15 cellular contexts compared by ENCODE assay signal in the genomic region with DNA sequence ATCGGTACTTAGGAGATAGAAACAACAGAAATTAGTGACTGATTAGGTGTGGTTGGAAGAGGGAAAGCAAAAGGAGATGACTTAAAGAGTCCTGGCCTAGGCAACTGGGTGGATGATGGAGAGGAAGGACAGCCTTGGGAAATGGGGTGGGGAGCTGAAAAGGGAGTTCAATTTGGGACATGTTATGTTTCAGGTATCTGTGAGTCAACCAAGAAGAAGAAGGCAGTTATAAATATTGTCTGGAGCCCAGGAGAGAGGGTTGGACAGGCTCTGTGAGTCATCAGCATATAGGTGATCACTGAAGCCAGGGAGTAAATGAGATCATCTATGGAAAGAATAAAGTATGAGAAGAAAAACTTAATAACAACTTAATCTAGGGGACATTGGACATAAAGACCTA.
DNase-seq lines count a peak whose midpoint lies in the region; ATAC-seq and TF ChIP-seq lines count a peak whose summit lies in the region.
"Had no signal": no experiment of that assay in that cellular context is flagged by ENCODE, and none has a peak within 500 bp of the region (broad histone marks: within the 10 kb centered on the region; RNA-seq: fewer than 3 reads in every experiment).

No MANE protein-coding gene starts in this region.

- peaks cover 0 to 6% of the 10 kb centered on the region in 2 experiments; a peak in 1 of 4 replicates for H3K4me1 ChIP-seq in HCT116 (ENCODE audit: control insufficient read depth in 1 of 2, insufficient read depth in 2 of 2, low read length in 2 of 2)

- POLR2A ChIA-PET in HCT116 (lab: Charles Lee), result no interaction called here
- POLR2A ChIA-PET in RWPE1 (lab: Yijun Ruan, JAX; ENCODE audit: low non-redundant PET), result no interaction called here

- H3K4me2 ChIP-seq in HCT116 (ENCODE audit: low read length), result 0 out of 2 replicates have a peak overlapping the region, but pooled peaks have one; percentile 1
- H3K4me2 ChIP-seq: PC-9 had no signal

- H2AFZ ChIP-seq in HCT116 (ENCODE audit: low read depth, low read length, poor library complexity, severe bottlenecking), result no peak overlapping the region
- H2AFZ ChIP-seq: PC-9 had no signal

- RAD21 ChIA-PET in HCT116 (lab: Charles Lee; ENCODE audit: low non-redundant PET in 1 of 2, low total read pairs in 2 of 2, uncharacterized antibody in 2 of 2, unreplicated experiment in 2 of 2), result no interaction called here

- DNase-seq in HCT116 (ENCODE audit: low read depth, low spot score) (no peak), RWPE1 (ENCODE audit: low spot score) (peak; percentile 81), fibroblast of mammary gland (ENCODE audit: low read depth) (peak; percentile 16), renal cortical epithelial cell (ENCODE audit: low read depth) (peak; percentile 63), NCI-H1417 treated with DMSO at 0.1 percent for 48 hours (lab: John Stamatoyannopoulos, UW) (no peak)
- DNase-seq: CD8-positive, alpha-beta T cell; DND-41; Kasumi-1; NCI-H1436; NCI-H2029 treated with DMSO at 0.1 percent for 48 hours; NCI-H526 treated with DMSO at 0.1 percent for 48 hours; SHP77 had no signal

- H3K9me2 ChIP-seq in HCT116 (ENCODE audit: insufficient read depth), result no peaks in the 10 kb centered on the region

- no peaks in the 10 kb centered on the region for H3K79me2 ChIP-seq in HCT116 (ENCODE audit: insufficient read depth, low read length)

- intact Hi-C loops in HCT116 (cut with micrococcal nuclease), result no loop called here

- H3K4me3 ChIP-seq in HCT116 (replicated peaks in 1 of 2; ENCODE audit: low read depth in 1 of 2, low read length in 2 of 2) (no peak overlapping the region), fibroblast of mammary gland (ENCODE audit: control insufficient read depth, low read depth, low read length) (no peak overlapping the region)
- H3K4me3 ChIP-seq: PC-9 had no signal

- no peaks in the 10 kb centered on the region for H4K20me1 ChIP-seq in HCT116 (ENCODE audit: insufficient read depth)

- BruUV-seq in HCT116 (replicated peaks; lab: Mats Ljungman, UMichigan), result no TSS peak

- no peak for TF ChIP-seq CTCF in HCT116 (IDR thresholded peaks at IDR 0.05 in 2 of 3, conservative IDR thresholded peaks at IDR 0.05 in 1 of 3; ENCODE audit: borderline replicate concordance in 1 of 3, insufficient read depth in 1 of 3, low read depth in 2 of 3, low read length in 2 of 3)
- TF ChIP-seq CTCF in RWPE1 (conservative IDR thresholded peaks at IDR 0.05; ENCODE audit: low read depth), result no peak
- TF ChIP-seq CTCF in fibroblast of mammary gland (conservative IDR thresholded peaks at IDR 0.05; ENCODE audit: control insufficient read depth, insufficient read depth, low read depth, low read length), result no peak

- H3K27ac ChIP-seq in HCT116 (ENCODE audit: low read depth, low read length) (no peak overlapping the region), RWPE1 (no peak overlapping the region)
- H3K27ac ChIP-seq: PC-9 had no signal

- no peaks in the 10 kb centered on the region for H3K9me3 ChIP-seq in HCT116 (ENCODE audit: control insufficient read depth in 1 of 2, insufficient read depth in 1 of 2, low read depth in 1 of 2, low read length in 2 of 2)

- H3K36me3 ChIP-seq in HCT116 (ENCODE audit: control insufficient read depth in 1 of 2, insufficient read depth in 2 of 2, low read length in 2 of 2), result no peaks in the 10 kb centered on the region

- no peaks in the 10 kb centered on the region for H3K27me3 ChIP-seq in HCT116 (ENCODE audit: insufficient read depth, low read length)

- H3K9ac ChIP-seq in HCT116 (ENCODE audit: low read length), result no peak overlapping the region

- TF ChIP-seq RAD21 in HCT116 (IDR thresholded peaks at IDR 0.05; ENCODE audit: low read depth), result no peak

- no peak for ATAC-seq in HCT116
- ATAC-seq in GM21786 (IDR thresholded peaks at IDR 0.05; ENCODE audit: unreplicated experiment), result no peak
- ATAC-seq in GM19463 (IDR thresholded peaks at IDR 0.05; ENCODE audit: unreplicated experiment), result no peak
- ATAC-seq: CD8-positive, alpha-beta T cell had no signal

- CTCF ChIA-PET in HCT116 (lab: Charles Lee), result no interaction called here
- CTCF ChIA-PET in RWPE1 (lab: Yijun Ruan, JAX), result no interaction called here

- no peak for TF ChIP-seq POLR2A in HCT116 (IDR thresholded peaks at IDR 0.05; ENCODE audit: borderline replicate concordance, extremely low read depth, insufficient read depth, insufficient read length)

TF ChIP-seq in HCT116, 20 proteins besides CTCF, POLR2A, EP300 and RAD21:
- TF ChIP-seq YY1 (IDR thresholded peaks at IDR 0.05; ENCODE audit: extremely low read depth, insufficient replicate concordance, low read depth, low read length) (no peak), SIN3A (IDR thresholded peaks at IDR 0.05; ENCODE audit: low read depth) (no peak), ZNF274 (IDR thresholded peaks at IDR 0.05; ENCODE audit: low read depth, low read length) (no peak), ZFX (IDR thresholded peaks at IDR 0.05) (no peak), TCF7L2 (IDR thresholded peaks at IDR 0.05; ENCODE audit: borderline replicate concordance, extremely low read depth, insufficient read depth, insufficient read length) (no peak)

Comparison
In these comparisons a context has a peak if more than half of its experiments do, and no peak if none do; other contexts are left out.
1. DNase-seq: peak in RWPE1 (single experiment), fibroblast of mammary gland (single experiment) and renal cortical epithelial cell (single experiment); none in HCT116 (single experiment) and NCI-H1417 treated with DMSO at 0.1 percent for 48 hours (single experiment).